8 cellular contexts compared by ENCODE assay signal in genomic region chr11:61482513-61482912, GRCh38. TPM values are rescaled to one million over a fixed set of nuclear protein-coding genes. Genes with fewer than 3 reads are reported as not detected.
DNase-seq lines count a peak whose midpoint lies in the region; ATAC-seq and TF ChIP-seq lines count a peak whose summit lies in the region.

No MANE protein-coding gene starts in this region.

- no peaks in the 10 kb centered on the region for H3K9me3 ChIP-seq in Karpas-422 (ENCODE audit: low read length)

- peaks cover 0 to 3% of the 10 kb centered on the region in 2 donors for H3K36me3 Mint-ChIP-seq in CD14-positive monocyte
- H3K36me3 Mint-ChIP-seq in natural killer cell treated with Interleukin-12 subunit alpha and Interleukin-12 subunit beta and Interleukin-15 and Interleukin-18, amount 100 ng/mL, for 72 hours: no peaks in the 10 kb centered on the region

- H3K27ac ChIP-seq in Karpas-422 (ENCODE audit: low read length) (no peak overlapping the region), angular gyrus (ENCODE audit: low read depth, low read length) (peak overlapping the region; percentile 74)

- no peak overlapping the region for H3K4me3 ChIP-seq in Karpas-422 (ENCODE audit: low read length)

- H3K9ac ChIP-seq in Karpas-422 (ENCODE audit: low read length): no peak overlapping the region

- H3K9me2 ChIP-seq in Karpas-422 (replicated peaks; ENCODE audit: insufficient read depth, low read length): no peaks in the 10 kb centered on the region

- H3K36me3 ChIP-seq in Karpas-422 (ENCODE audit: insufficient read depth, low read length): no peaks in the 10 kb centered on the region

- no peak overlapping the region for H3K4me2 ChIP-seq in Karpas-422 (ENCODE audit: low read depth, low read length, poor library complexity, severe bottlenecking)

- peak; percentile 25 to 35 for ATAC-seq in natural killer cell treated with Interleukin-12 subunit alpha and Interleukin-12 subunit beta and Interleukin-15 and Interleukin-18, amount 100 ng/mL, for 72 hours
- no peak for ATAC-seq in GM18520 (IDR thresholded peaks at IDR 0.05; ENCODE audit: unreplicated experiment)
- ATAC-seq in GM19397 (IDR thresholded peaks at IDR 0.05; ENCODE audit: unreplicated experiment): no peak
- no peak for ATAC-seq in HG03460 (IDR thresholded peaks at IDR 0.05; ENCODE audit: unreplicated experiment)

- intact Hi-C loops in CD14-positive monocyte (cut with micrococcal nuclease): loop anchor here in 1 of 2 donors (10.0 kb wide), 1 partner anchor 152 kb away; no protein-coding TSS in a partner anchor

- H3K27me3 ChIP-seq in Karpas-422 (ENCODE audit: low read length): no peaks in the 10 kb centered on the region

- no peaks in the 10 kb centered on the region for H3K79me2 ChIP-seq in Karpas-422 (ENCODE audit: low read length)

- peaks cover 0 to 8% (median 1%) of the 10 kb centered on the region in 3 donors for H3K27me3 Mint-ChIP-seq in CD14-positive monocyte (ENCODE audit: low read depth in 3 of 3)
- peaks cover 0 to 3% of the 10 kb centered on the region in 2 donors for H3K27me3 Mint-ChIP-seq in natural killer cell treated with Interleukin-12 subunit alpha and Interleukin-12 subunit beta and Interleukin-15 and Interleukin-18, amount 100 ng/mL, for 72 hours

- no peaks in the 10 kb centered on the region for H3K4me1 Mint-ChIP-seq in CD14-positive monocyte
- peaks cover 5 to 9% of the 10 kb centered on the region in 2 donors for H3K4me1 Mint-ChIP-seq in natural killer cell treated with Interleukin-12 subunit alpha and Interleukin-12 subunit beta and Interleukin-15 and Interleukin-18, amount 100 ng/mL, for 72 hours (ENCODE audit: low read depth in 2 of 2)

- H3K4me3 Mint-ChIP-seq in CD14-positive monocyte: no peak overlapping the region
- no peak overlapping the region for H3K4me3 Mint-ChIP-seq in natural killer cell treated with Interleukin-12 subunit alpha and Interleukin-12 subunit beta and Interleukin-15 and Interleukin-18, amount 100 ng/mL, for 72 hours

- H3K4me1 ChIP-seq in Karpas-422 (ENCODE audit: low read length): no peaks in the 10 kb centered on the region

- H2AFZ ChIP-seq in Karpas-422 (ENCODE audit: low read length): no peak overlapping the region

- H3K9me3 Mint-ChIP-seq in CD14-positive monocyte: peaks cover 0 to 1% (median 0%) of the 10 kb centered on the region in 7 donors
- H3K9me3 Mint-ChIP-seq in natural killer cell treated with Interleukin-12 subunit alpha and Interleukin-12 subunit beta and Interleukin-15 and Interleukin-18, amount 100 ng/mL, for 72 hours: no peaks in the 10 kb centered on the region

- peak; percentile 54 for TF ChIP-seq CTCF in CD14-positive monocyte (IDR thresholded peaks at IDR 0.05)

- H4K20me1 ChIP-seq in Karpas-422 (ENCODE audit: insufficient read depth, low read depth, low read length): no peaks in the 10 kb centered on the region

- DNase-seq in CD14-positive monocyte (ENCODE audit: low spot score): no peak
- DNase-seq in Karpas-422: peak; percentile 82
- DNase-seq in natural killer cell treated with Interleukin-12 subunit alpha and Interleukin-12 subunit beta and Interleukin-15 and Interleukin-18, amount 100 ng/mL, for 72 hours (ENCODE audit: low spot score): no peak
- DNase-seq in NCI-H187 treated with DMSO at 0.1 percent for 48 hours (lab: John Stamatoyannopoulos, UW): no peak

- H3K27ac Mint-ChIP-seq in CD14-positive monocyte: no peak overlapping the region
- no peak overlapping the region for H3K27ac Mint-ChIP-seq in natural killer cell treated with Interleukin-12 subunit alpha and Interleukin-12 subunit beta and Interleukin-15 and Interleukin-18, amount 100 ng/mL, for 72 hours

RNA-seq across cellular contexts. Expression of gene LRRC10B, which starts 26.0 kb away (rescaled TPM):
- not detected for polyA plus RNA-seq in CD14-positive monocyte
- 1.0 TPM in 1 of 2 replicates, not detected in the other for total RNA-seq in Karpas-422 (2014; rRNA removed; shearing (Covaris generic); ENCODE audit: low replicate concordance)
- total RNA-seq in natural killer cell treated with Interleukin-12 subunit alpha and Interleukin-12 subunit beta and Interleukin-15 and Interleukin-18, amount 100 ng/mL, for 72 hours: not detected

RNA-seq across cellular contexts. Expression of gene SDHAF2, which starts 52.6 kb away (rescaled TPM):
- polyA plus RNA-seq in CD14-positive monocyte: 10 to 100 TPM; 64.8 to 70.2 TPM
- 25.3 and 27.6 TPM in 2 replicates for total RNA-seq in Karpas-422 (2014; rRNA removed; shearing (Covaris generic); ENCODE audit: low replicate concordance)
- 10 to 100 TPM; 63.3 to 69.0 TPM for total RNA-seq in natural killer cell treated with Interleukin-12 subunit alpha and Interleukin-12 subunit beta and Interleukin-15 and Interleukin-18, amount 100 ng/mL, for 72 hours

RNA-seq across cellular contexts. Expression of gene CPSF7, which starts 52.7 kb away (rescaled TPM):
- 10 to 100 TPM; 12.5 to 20.1 TPM for polyA plus RNA-seq in CD14-positive monocyte
- 50.0 and 64.1 TPM in 2 replicates for total RNA-seq in Karpas-422 (2014; rRNA removed; shearing (Covaris generic); ENCODE audit: low replicate concordance)
- total RNA-seq in natural killer cell treated with Interleukin-12 subunit alpha and Interleukin-12 subunit beta and Interleukin-15 and Interleukin-18, amount 100 ng/mL, for 72 hours: 100 to 1,000 TPM; 101 to 132 TPM

Comparison
In these comparisons a context has a peak if more than half of its experiments do, and no peak if none do; other contexts are left out.
1. ATAC-seq: peak in natural killer cell treated with Interleukin-12 subunit alpha and Interleukin-12 subunit beta and Interleukin-15 and Interleukin-18, amount 100 ng/mL, for 72 hours (2 of 2); none in GM18520 (single experiment), GM19397 (single experiment) and HG03460 (single experiment).